ENCODE assay signal across 21 cellular contexts in genomic region chr15:79053894-79054293, GRCh38. TPM values are rescaled to one million over a fixed set of nuclear protein-coding genes. Genes with fewer than 3 reads are reported as not detected.
"Had no signal": no experiment of that assay in that cellular context is flagged by ENCODE, and none has a peak within 500 bp of the region (broad histone marks: within the 10 kb centered on the region; RNA-seq: fewer than 3 reads in every experiment).

No MANE protein-coding gene starts in this region.

- ATAC-seq: K562, Right ventricle myocardium inferior, SK-N-SH treated with all-trans-retinoic acid at 6 μM for 48 hours had no signal

- H3K4me3 ChIP-seq: K562, SJCRH30 had no signal

- H3K4me1 ChIP-seq: SJCRH30 had no signal

- H3K27ac ChIP-seq: HL-60, KMS-11, SJCRH30 had no signal

- H3K9me3 ChIP-seq: SJCRH30 had no signal

- H3K27me3 ChIP-seq: SJCRH30 had no signal

- DNase-seq: Kasumi-1, MM.1S, NCI-H1092 treated with DMSO at 0.1 percent for 48 hours, NCI-H1436, NCI-H187, NCI-H2029, NCI-H2081 treated with DMSO at 0.1 percent for 48 hours, NCI-H2171, NCI-H226, NCI-H446, NCI-H510A, NCI-H524 treated with DMSO at 0.1 percent for 48 hours, NCI-H69, NCI-H774, SHP77 treated with DMSO at 0.1 percent for 48 hours, SJCRH30 had no signal

- H3K36me3 ChIP-seq: SJCRH30 had no signal

RNA-seq across cellular contexts. Expression of gene RASGRF1, which starts 36.7 kb away (rescaled TPM):
- total RNA-seq: Right ventricle myocardium inferior had no signal
